ENCODE assay signal across 16 cellular contexts in genomic region chr6:81713205-81713604, GRCh38. TPM values are rescaled to one million over a fixed set of nuclear protein-coding genes. Genes with fewer than 3 reads are reported as not detected.
A peak's percentile ranks its signal among the peaks of the same experiment; 100 is the strongest.
DNase-seq lines count a peak whose midpoint lies in the region; ATAC-seq and TF ChIP-seq lines count a peak whose summit lies in the region.
"Had no signal": no experiment of that assay in that cellular context is flagged by ENCODE, and none has a peak within 500 bp of the region (broad histone marks: within the 10 kb centered on the region; RNA-seq: fewer than 3 reads in every experiment).

No MANE protein-coding gene starts in this region.

- H2BK120ac ChIP-seq in mesendoderm (ENCODE audit: low read depth, low read length): no peak overlapping the region

- H3K18ac ChIP-seq in mesendoderm (ENCODE audit: low read length): no peak overlapping the region

- no peak overlapping the region for H2BK15ac ChIP-seq in mesendoderm (replicated peaks; ENCODE audit: low read depth)

- no peak overlapping the region for H3K9ac ChIP-seq in mesendoderm (ENCODE audit: low read length)
- H3K9ac ChIP-seq: BLaER1 treated with 17β-estradiol and CSF1 and Interleukin-3, amounts not matched to agents 10 nM and 100 nM had no signal

- H3K27me3 ChIP-seq in right cardiac atrium (ENCODE audit: control insufficient read depth, insufficient read depth) (no peaks in the 10 kb centered on the region), mesendoderm (ENCODE audit: insufficient read depth, low read length, poor library complexity) (no peaks in the 10 kb centered on the region)
- H3K27me3 ChIP-seq: BLaER1 treated with 17β-estradiol and CSF1 and Interleukin-3, amounts not matched to agents 10 nM and 100 nM had no signal

- DNase-seq in Right ventricle myocardium superior (no peak), right cardiac atrium (no peak), fibroblast of gingiva (ENCODE audit: low read depth) (peak; percentile 4), occipital lobe (lab: John Stamatoyannopoulos, UW) (no peak), mesendoderm (no peak)
- DNase-seq: AML-193; Caco-2; Calu3; CD4-positive, alpha-beta T cell; CD8-positive, alpha-beta T cell; DMS79 treated with DMSO at 0.1 percent for 48 hours; GF-D8 had no signal

- no peaks in the 10 kb centered on the region for H3K4me1 ChIP-seq in right cardiac atrium (ENCODE audit: control insufficient read depth, insufficient read depth, low read length)
- no peaks in the 10 kb centered on the region for H3K4me1 ChIP-seq in mesendoderm (ENCODE audit: control insufficient read depth, low read depth, low read length)
- H3K4me1 ChIP-seq: A549; BLaER1 treated with 17β-estradiol and CSF1 and Interleukin-3, amounts not matched to agents 10 nM and 100 nM; Caco-2 had no signal

- H3K79me1 ChIP-seq in mesendoderm (ENCODE audit: low read length): no peaks in the 10 kb centered on the region

- H3K23ac ChIP-seq in mesendoderm (ENCODE audit: low read length): no peak overlapping the region

- TF ChIP-seq CTCF in 22Rv1 (IDR thresholded peaks at IDR 0.05): no peak

- H3K36me3 ChIP-seq in mesendoderm (ENCODE audit: control insufficient read depth, insufficient read depth, low read length): no peaks in the 10 kb centered on the region
- H3K36me3 ChIP-seq: BLaER1 treated with 17β-estradiol and CSF1 and Interleukin-3, amounts not matched to agents 10 nM and 100 nM had no signal

- no peak overlapping the region for H3K56ac ChIP-seq in mesendoderm (ENCODE audit: low read length)

- H4K8ac ChIP-seq in mesendoderm (ENCODE audit: low read depth, low read length): no peak overlapping the region

- no peak overlapping the region for H3K4ac ChIP-seq in mesendoderm (ENCODE audit: low read depth, low read length)

- H3K27ac ChIP-seq in right cardiac atrium (ENCODE audit: low read length): no peak overlapping the region
- H3K27ac ChIP-seq in 22Rv1: 0 out of 2 replicates have a peak overlapping the region, but pooled peaks have one; percentile 10
- H3K27ac ChIP-seq in mesendoderm (ENCODE audit: low read depth, low read length): no peak overlapping the region
- H3K27ac ChIP-seq: A549; BLaER1 treated with 17β-estradiol and CSF1 and Interleukin-3, amounts not matched to agents 10 nM and 100 nM; C4-2B had no signal

- 57% methylated on average over 1 of the region's 1 CpG for WGBS in right cardiac atrium
- no CpG with 5 or more reads among the region's 1 CpG for WGBS in mesendoderm (ENCODE audit: extremely low coverage, insufficient coverage, low lambda C conversion rate)

- H3K4me2 ChIP-seq in mesendoderm (ENCODE audit: low read length): no peak overlapping the region
- H3K4me2 ChIP-seq: A549; BLaER1 treated with 17β-estradiol and CSF1 and Interleukin-3, amounts not matched to agents 10 nM and 100 nM had no signal

- no peak overlapping the region for H2BK5ac ChIP-seq in mesendoderm (ENCODE audit: low read length)

- intact Hi-C loops in Right ventricle myocardium superior (cut with DNase I): no loop called here
- intact Hi-C loops in right cardiac atrium (cut with DNase I): no loop called here

- H3K79me2 ChIP-seq in mesendoderm (ENCODE audit: control insufficient read depth, insufficient read depth, low read length): no peaks in the 10 kb centered on the region

- no peak overlapping the region for H2AK5ac ChIP-seq in mesendoderm (ENCODE audit: low read length)

- ATAC-seq in Right ventricle myocardium superior (ENCODE audit: poor library complexity): peak; percentile 54
- no peak for ATAC-seq in right cardiac atrium
- ATAC-seq: A549; CD8-positive, alpha-beta T cell had no signal

- H3K4me3 ChIP-seq in right cardiac atrium (ENCODE audit: low read length) (no peak overlapping the region), mesendoderm (ENCODE audit: low read length) (no peak overlapping the region)
- H3K4me3 ChIP-seq: A549; BLaER1 treated with 17β-estradiol and CSF1 and Interleukin-3, amounts not matched to agents 10 nM and 100 nM had no signal

- H4K5ac ChIP-seq in mesendoderm (ENCODE audit: low read length): no peak overlapping the region

- H3K9me3 ChIP-seq in right cardiac atrium (ENCODE audit: control insufficient read depth, low read length): no peaks in the 10 kb centered on the region
- H3K9me3 ChIP-seq: A549; BLaER1 treated with 17β-estradiol and CSF1 and Interleukin-3, amounts not matched to agents 10 nM and 100 nM; Caco-2 had no signal

RNA-seq across cellular contexts. Expression of gene TENT5A, which starts 39.3 kb away (rescaled TPM):
- total RNA-seq in Right ventricle myocardium superior: 53.5 TPM
- total RNA-seq in right cardiac atrium: 10 to 100 TPM; 31.5 to 38.2 (median 35.5) TPM
- polyA plus RNA-seq in right cardiac atrium: 14.6 TPM
- 3.4 TPM for total RNA-seq in occipital lobe
- 0.69 TPM for polyA plus RNA-seq in mesendoderm (2013, experiment 1 of 2)
- 0.62 TPM for polyA plus RNA-seq in mesendoderm (2013, experiment 2 of 2)
